ENCODE assay signal across 8 cellular contexts in genomic region chr1:93552751-93553455, GRCh38.
A peak's percentile ranks its signal among the peaks of the same experiment; 100 is the strongest.
DNase-seq lines count a peak whose midpoint lies in the region; ATAC-seq and TF ChIP-seq lines count a peak whose summit lies in the region.

No MANE protein-coding gene starts in this region.

- peaks cover 33% of the 10 kb centered on the region for H3K4me1 ChIP-seq in SJCRH30
- peaks cover 5 to 31% (median 5%) of the 10 kb centered on the region in 3 donors for H3K4me1 ChIP-seq in gastroesophageal sphincter

- H3K9me3 ChIP-seq in SJCRH30 (replicated peaks) (no peaks in the 10 kb centered on the region), gastroesophageal sphincter (no peaks in the 10 kb centered on the region)

- no peak for TF ChIP-seq POLR2A in gastroesophageal sphincter (IDR thresholded peaks at IDR 0.05)

- no peak for TF ChIP-seq CTCF in gastroesophageal sphincter (IDR thresholded peaks at IDR 0.05)

- TF ChIP-seq EP300 in gastroesophageal sphincter (IDR thresholded peaks at IDR 0.05), result no peak

- WGBS in gastroesophageal sphincter (ENCODE audit: low coverage in 1 of 2), 2 donors, result 46 to 66% methylated on average over 9 of the region's 9 CpGs

- H3K4me3 ChIP-seq in SJCRH30, result no peak overlapping the region
- H3K4me3 ChIP-seq in gastroesophageal sphincter, result no peak overlapping the region
- H3K4me3 ChIP-seq in skeletal muscle cell (ENCODE audit: low read depth, low read length), result no peak overlapping the region

- ATAC-seq in gastroesophageal sphincter, result no peak
- ATAC-seq in GM21528 (IDR thresholded peaks at IDR 0.05; ENCODE audit: low FRiP score, unreplicated experiment), result no peak
- ATAC-seq in HG02973 (IDR thresholded peaks at IDR 0.05; ENCODE audit: unreplicated experiment), result no peak

- 0 out of 2 replicates have a peak, but pooled peaks cover 8% of the 10 kb centered on the region for H3K36me3 ChIP-seq in SJCRH30
- peaks cover 0 to 23% of the 10 kb centered on the region in 2 donors for H3K36me3 ChIP-seq in gastroesophageal sphincter

- no peaks in the 10 kb centered on the region for H3K27me3 ChIP-seq in SJCRH30
- no peaks in the 10 kb centered on the region for H3K27me3 ChIP-seq in gastroesophageal sphincter

- DNase-seq in HT1080 (ENCODE audit: low read depth) (peak; percentile 89), SJCRH30 (peak; percentile 78 to 94), skeletal muscle cell (ENCODE audit: low read depth) (peak; percentile 75), COLO668 (lab: John Stamatoyannopoulos, UW; ENCODE audit: unreplicated experiment) (no peak), T-helper 1 cell (no peak)

- H3K27ac ChIP-seq in SJCRH30 (peak overlapping the region; percentile 37), gastroesophageal sphincter (peak overlapping the region in 3 of 4 donors; percentile 42 to 69 (median 45))

Comparison
In these comparisons a context has a peak if more than half of its experiments do, and no peak if none do; other contexts are left out.
1. DNase-seq: peak in HT1080 (single experiment), SJCRH30 (2 of 2) and skeletal muscle cell (single experiment); none in COLO668 (single experiment) and T-helper 1 cell (0 of 5).